20 cellular contexts compared by ENCODE assay signal in the genomic region with DNA sequence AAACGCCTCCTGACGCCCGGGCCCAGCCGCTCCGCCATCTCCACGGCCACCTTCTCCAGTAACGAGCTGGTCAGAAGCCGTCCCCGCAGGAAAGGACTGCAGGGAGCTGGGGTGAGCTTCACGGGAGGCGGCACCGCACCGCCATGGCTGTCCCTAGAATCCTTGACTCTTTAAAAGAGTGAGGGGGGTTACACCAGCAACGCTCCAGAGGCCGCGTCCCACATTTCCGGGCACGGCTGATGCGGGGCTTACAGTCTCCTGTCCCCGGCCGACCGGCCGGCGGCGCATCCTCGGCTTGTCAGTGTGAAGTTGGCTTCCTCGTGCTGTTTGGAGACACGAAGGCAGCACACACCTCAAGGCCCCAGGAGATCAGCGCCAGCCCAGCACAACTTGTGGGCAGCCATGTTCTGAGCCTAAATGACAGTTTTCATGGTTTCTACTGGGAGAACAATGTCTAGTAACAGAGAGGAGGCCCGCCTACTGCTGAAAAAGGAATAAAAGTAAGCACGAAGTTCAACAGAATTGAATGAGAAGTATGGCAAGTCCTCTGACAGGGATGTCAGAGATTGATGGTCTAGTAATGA. TPM values are rescaled to one million over a fixed set of nuclear protein-coding genes. Genes with fewer than 3 reads are reported as not detected.
DNase-seq lines count a peak whose midpoint lies in the region; ATAC-seq and TF ChIP-seq lines count a peak whose summit lies in the region.
"Had no signal": no experiment of that assay in that cellular context is flagged by ENCODE, and none has a peak within 500 bp of the region (broad histone marks: within the 10 kb centered on the region; RNA-seq: fewer than 3 reads in every experiment).

No MANE protein-coding gene starts in this region.

- H3K4me3 ChIP-seq in H7 (ENCODE audit: insufficient read depth, low read depth, low read length) = no peak overlapping the region
- no peak overlapping the region for H3K4me3 ChIP-seq in IMR-90 (ENCODE audit: insufficient read depth, low read depth, low read length)
- H3K4me3 ChIP-seq: HAP-1 had no signal

- intact Hi-C loops in IMR-90 (cut with micrococcal nuclease) (no loop called here), Right ventricle myocardium inferior (cut with DNase I) (loop anchor here (10.0 kb wide), 1 partner anchor 205 kb away; a partner anchor contains a TSS)

- H3K4me1 ChIP-seq in IMR-90 (ENCODE audit: control insufficient read depth, insufficient read depth, low read length) = peaks cover 7% of the 10 kb centered on the region
- H3K4me1 ChIP-seq: BE2C, Caco-2, HAP-1 had no signal

- H3K9me3 ChIP-seq in IMR-90 (ENCODE audit: control insufficient read depth, insufficient read depth, low read length) = no peaks in the 10 kb centered on the region
- H3K9me3 ChIP-seq: BE2C, Caco-2, HAP-1 had no signal

- no peak overlapping the region for H3K4me3 Mint-ChIP-seq in nephron progenitor cell
- H3K4me3 Mint-ChIP-seq: CD4-positive, alpha-beta T cell; IgD-negative memory B cell had no signal

- H3K56ac ChIP-seq in IMR-90 (ENCODE audit: extremely low read depth, insufficient read depth, low read length) = no peak overlapping the region

- TF ChIP-seq RAD21 in IMR-90 (IDR thresholded peaks at IDR 0.05; ENCODE audit: low read length) = no peak

- H3K23ac ChIP-seq in IMR-90 (ENCODE audit: low read depth, low read length) = no peak overlapping the region

- H4K20me1 ChIP-seq in IMR-90 (ENCODE audit: insufficient read depth, low read length) = no peaks in the 10 kb centered on the region; the same call in 1 of the 2 replicates

- no peak overlapping the region for H2AK5ac ChIP-seq in IMR-90 (ENCODE audit: low read depth, low read length)

- no peaks in the 10 kb centered on the region; the same call in none of the 2 replicates for H3K36me3 ChIP-seq in H7 (replicated peaks; ENCODE audit: control insufficient read depth, insufficient read depth, low read length)
- H3K36me3 ChIP-seq in IMR-90 (ENCODE audit: control insufficient read depth, insufficient read depth, low read length) = peaks cover 27% of the 10 kb centered on the region; the same call in 1 of the 2 replicates
- H3K36me3 ChIP-seq: BE2C, HAP-1 had no signal

- no peak overlapping the region for H2BK15ac ChIP-seq in IMR-90 (ENCODE audit: low read depth, low read length)

- no peak overlapping the region for H3K4me2 ChIP-seq in IMR-90 (ENCODE audit: low read depth, low read length)

- no peak overlapping the region for H2BK5ac ChIP-seq in IMR-90 (ENCODE audit: low read depth, low read length, poor library complexity, severe bottlenecking)

- peaks cover under 1% of the 10 kb centered on the region; the same call in 1 of the 2 replicates for H3K9me1 ChIP-seq in IMR-90 (ENCODE audit: insufficient read depth, low read length)

- peak overlapping the region; percentile 78 for H2AK9ac ChIP-seq in IMR-90 (replicated peaks; ENCODE audit: low read depth, low read length, poor library complexity)

- BruUV-seq in IMR-90 (replicated peaks; lab: Mats Ljungman, UMichigan) = no TSS peak

- H3K4ac ChIP-seq in IMR-90 (ENCODE audit: low read depth, low read length) = no peak overlapping the region

- CTCF ChIA-PET in IMR-90 (lab: Yijun Ruan, JAX) = no interaction called here

- TF ChIP-seq POLR2A in IMR-90 (IDR thresholded peaks at IDR 0.05; ENCODE audit: low read depth, low read length) = no peak

- H3K27me3 Mint-ChIP-seq in nephron progenitor cell (ENCODE audit: low read depth, poor library complexity) = peaks cover 2% of the 10 kb centered on the region
- H3K27me3 Mint-ChIP-seq: CD4-positive, alpha-beta T cell had no signal

- H3K36me3 Mint-ChIP-seq in nephron progenitor cell (ENCODE audit: low read depth) = peaks cover 38% of the 10 kb centered on the region

- WGBS in IMR-90 (ENCODE audit: extremely low coverage in 2 of 2, insufficient read length in 1 of 2), 2 experiments = 93% methylated on average over 9 of the region's 31 CpGs; no CpG with 5 or more reads in 1 of the 2 experiments

- TF ChIP-seq CTCF in IMR-90 (conservative IDR thresholded peaks at IDR 0.05; ENCODE audit: low read depth, low read length) = no peak
- TF ChIP-seq CTCF in nephron progenitor cell (IDR thresholded peaks at IDR 0.05) = no peak

- H2BK20ac ChIP-seq in IMR-90 (ENCODE audit: low read depth, low read length) = no peak overlapping the region

- H3K18ac ChIP-seq in IMR-90 (ENCODE audit: low read depth, low read length) = no peak overlapping the region

- no peak overlapping the region for H2AFZ ChIP-seq in IMR-90 (replicated peaks; ENCODE audit: low read length, poor library complexity)

- H3K79me1 ChIP-seq in IMR-90 (ENCODE audit: low read depth in 1 of 2, low read length in 2 of 2) = peaks cover 9 to 39% of the 10 kb centered on the region in 2 experiments; a peak in 3 of 4 replicates

- ATAC-seq in IMR-90 (ENCODE audit: low read depth) = no peak
- no peak for ATAC-seq in GM19328 (IDR thresholded peaks at IDR 0.05; ENCODE audit: unreplicated experiment)
- ATAC-seq in Right ventricle myocardium inferior = no peak

- H4K8ac ChIP-seq in IMR-90 (ENCODE audit: low read depth in 2 of 2, low read length in 2 of 2) = no peak overlapping the region

- no peak overlapping the region for H2BK120ac ChIP-seq in IMR-90 (ENCODE audit: low read depth, low read length)

- in situ Hi-C loops in IMR-90 (cut with MboI; ENCODE audit: low sequenced_read_pairs) = no loop called here

- H3K27me3 ChIP-seq in H7 (ENCODE audit: control insufficient read depth, insufficient read depth, low read length) = no peaks in the 10 kb centered on the region
- no peaks in the 10 kb centered on the region for H3K27me3 ChIP-seq in IMR-90 (ENCODE audit: control insufficient read depth, insufficient read depth, low read length)
- H3K27me3 ChIP-seq: BE2C had no signal

- no peak overlapping the region for H4K91ac ChIP-seq in IMR-90 (ENCODE audit: insufficient read depth, low read depth, low read length)

- DNase-seq in D341Med (ENCODE audit: low spot score) (peak; percentile 25), H7 (peak; percentile 52), IMR-90 (no peak), nephron progenitor cell (no peak), Right ventricle myocardium inferior (ENCODE audit: missing footprints) (no peak)
- no peak for DNase-seq in activated CD4-positive, CD25-positive, alpha-beta regulatory T cell treated with anti-CD3 and anti-CD28 coated beads, Interleukin-2, amount 50 U/mL, for 72 hours
- DNase-seq: ACHN; BE2C; Caco-2; CD4-positive, alpha-beta T cell; DMS153; DMS79; GF-D8; GOT3; KBM-7 had no signal

- H3K9ac ChIP-seq in IMR-90 (ENCODE audit: low read depth, low read length) = no peak overlapping the region

- dilution Hi-C loops in IMR-90 (cut with HindIII; ENCODE audit: low sequenced_read_pairs, unreplicated experiment) = no loop called here

- peaks cover 16% of the 10 kb centered on the region for H3K4me1 Mint-ChIP-seq in nephron progenitor cell
- H3K4me1 Mint-ChIP-seq: IgD-negative memory B cell had no signal

- no peak overlapping the region for H3K14ac ChIP-seq in IMR-90 (replicated peaks; ENCODE audit: low read depth, low read length)

- H3K9me3 Mint-ChIP-seq in nephron progenitor cell = no peaks in the 10 kb centered on the region
- H3K9me3 Mint-ChIP-seq: CD4-positive, alpha-beta T cell; IgD-negative memory B cell had no signal

- no peak overlapping the region for H4K5ac ChIP-seq in IMR-90 (ENCODE audit: low read depth, low read length)

- H3K27ac ChIP-seq in IMR-90 (ENCODE audit: insufficient read depth, low read length) = no peak overlapping the region
- H3K27ac ChIP-seq: C4-2B, HL-60 had no signal

- peak overlapping the region; percentile 77 for H3K27ac Mint-ChIP-seq in nephron progenitor cell
- H3K27ac Mint-ChIP-seq: CD4-positive, alpha-beta T cell; IgD-negative memory B cell had no signal

- POLR2A ChIA-PET in IMR-90 (lab: Charles Lee; ENCODE audit: unreplicated experiment) = no interaction called here

TF ChIP-seq in IMR-90, 13 proteins besides CTCF, POLR2A, EP300 and RAD21 (continues in another document):
- TF ChIP-seq MXI1 (IDR thresholded peaks at IDR 0.05; ENCODE audit: borderline replicate concordance, low read depth, low read length) (no peak), BHLHE40 (IDR thresholded peaks at IDR 0.05; ENCODE audit: low read depth, low read length) (no peak), CEBPB (IDR thresholded peaks at IDR 0.05; ENCODE audit: low read depth, low read length) (no peak), SMC3 (IDR thresholded peaks at IDR 0.05; ENCODE audit: low read depth, low read length) (no peak), RFX5 (IDR thresholded peaks at IDR 0.05; ENCODE audit: low read depth, low read length) (no peak), RCOR1 (IDR thresholded peaks at IDR 0.05; ENCODE audit: insufficient replicate concordance, low read length) (no peak), FOS (IDR thresholded peaks at IDR 0.05; ENCODE audit: low read depth, low read length) (no peak), MAFK (IDR thresholded peaks at IDR 0.05; ENCODE audit: low read depth, low read length) (no peak), MAZ (IDR thresholded peaks at IDR 0.05; ENCODE audit: borderline replicate concordance, low read depth, low read length) (no peak)
- TF ChIP-seq, protein P1, sequence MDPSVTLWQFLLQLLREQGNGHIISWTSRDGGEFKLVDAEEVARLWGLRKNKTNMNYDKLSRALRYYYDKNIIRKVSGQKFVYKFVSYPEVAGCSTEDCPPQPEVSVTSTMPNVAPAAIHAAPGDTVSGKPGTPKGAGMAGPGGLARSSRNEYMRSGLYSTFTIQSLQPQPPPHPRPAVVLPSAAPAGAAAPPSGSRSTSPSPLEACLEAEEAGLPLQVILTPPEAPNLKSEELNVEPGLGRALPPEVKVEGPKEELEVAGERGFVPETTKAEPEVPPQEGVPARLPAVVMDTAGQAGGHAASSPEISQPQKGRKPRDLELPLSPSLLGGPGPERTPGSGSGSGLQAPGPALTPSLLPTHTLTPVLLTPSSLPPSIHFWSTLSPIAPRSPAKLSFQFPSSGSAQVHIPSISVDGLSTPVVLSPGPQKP (IDR thresholded peaks at IDR 0.05; ENCODE audit: borderline replicate concordance, low read depth, low read length) = no peak

RNA-seq across cellular contexts. Expression of a gene that starts 30.4 kb away (rescaled TPM):
- 38.3 and 62.2 TPM in 2 replicates for total RNA-seq in H7 (2014; rRNA removed; shearing (Covaris generic))
- 5.0 and 8.1 TPM in 2 replicates for total RNA-seq in IMR-90 (2012; rRNA removed)
- polyA plus RNA-seq in IMR-90 (2012; rRNA removed) = 50.3 and 71.4 TPM in 2 replicates
- 56.6 and 65.4 TPM in 2 replicates for polyA plus RNA-seq in IMR-90 (2012; cell fraction: cytosol; rRNA removed)
- polyA plus RNA-seq in IMR-90 (2012; cell fraction: nucleus; rRNA removed; ENCODE audit: low replicate concordance) = 199 and 567 TPM in 2 replicates
- total RNA-seq in Right ventricle myocardium inferior = 97.4 TPM

RNA-seq across cellular contexts. Expression of a gene that starts 33.5 kb away (rescaled TPM):
- 7.7 and 10.5 TPM in 2 replicates for total RNA-seq in H7 (2014; rRNA removed; shearing (Covaris generic))
- total RNA-seq in IMR-90 (2012; rRNA removed) (0.28 and 0.36 TPM in 2 replicates), Right ventricle myocardium inferior (1.6 TPM)
- 7.8 and 11.9 TPM in 2 replicates for polyA plus RNA-seq in IMR-90 (2012; rRNA removed)
- 3.9 and 6.3 TPM in 2 replicates for polyA plus RNA-seq in IMR-90 (2012; cell fraction: cytosol; rRNA removed)
- 79.5 and 363 TPM in 2 replicates for polyA plus RNA-seq in IMR-90 (2012; cell fraction: nucleus; rRNA removed; ENCODE audit: low replicate concordance)

Comparison
In these comparisons a context has a peak if more than half of its experiments do, and no peak if none do; other contexts are left out.
1. DNase-seq: peak in D341Med (single experiment) and H7 (single experiment); none in IMR-90 (single experiment), nephron progenitor cell (single experiment), activated CD4-positive, CD25-positive, alpha-beta regulatory T cell treated with anti-CD3 and anti-CD28 coated beads, Interleukin-2, amount 50 U/mL, for 72 hours (single experiment) and Right ventricle myocardium inferior (single experiment).